Comparison of ENCODE assay signal across 1 cellular context in the genomic region with DNA sequence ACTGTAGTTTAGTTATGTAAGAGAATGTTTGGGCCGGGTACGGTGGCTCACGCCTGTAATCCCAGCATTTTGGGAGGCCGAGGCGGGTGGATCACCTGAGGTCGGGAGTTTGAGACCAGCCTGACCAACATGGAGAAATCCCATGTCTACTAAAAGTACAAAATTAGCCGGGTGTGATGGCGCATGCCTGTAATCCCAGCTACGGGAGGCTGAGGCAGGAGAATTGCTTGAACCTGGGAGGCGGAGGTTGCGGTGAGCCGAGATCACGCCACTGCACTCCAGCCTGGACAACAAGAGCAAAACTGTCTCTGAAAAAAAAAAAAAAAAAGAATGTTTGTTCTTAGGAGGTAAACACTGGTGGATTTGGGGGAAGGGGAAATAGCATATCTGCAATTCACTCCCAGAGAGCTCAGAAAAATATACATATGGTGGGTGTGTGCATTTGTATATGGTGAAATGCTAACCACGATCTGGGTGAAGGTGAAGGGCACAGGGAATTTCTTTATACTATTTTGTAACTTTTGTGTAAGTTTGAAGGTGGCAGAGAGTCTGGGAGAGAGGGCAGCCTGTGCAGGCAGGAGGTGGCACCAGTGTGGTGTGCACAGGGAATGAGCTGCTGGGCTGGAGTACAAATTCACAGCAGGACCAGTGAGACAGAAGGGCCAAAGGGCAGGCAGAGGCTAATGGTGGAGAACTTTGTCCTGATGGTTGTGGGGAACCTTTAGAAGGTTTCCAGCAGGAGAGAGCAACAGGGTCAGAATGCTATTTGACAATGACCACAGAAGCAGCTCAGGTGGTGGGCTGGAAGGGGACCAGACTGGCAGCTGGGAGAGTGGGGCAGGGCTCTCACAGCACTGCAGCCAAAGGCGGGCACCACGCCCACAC.
TF ChIP-seq lines count a peak whose summit lies in the region.

No MANE protein-coding gene starts in this region.

TF ChIP-seq in IMR-90, 13 proteins besides CTCF, POLR2A, EP300 and RAD21:
- TF ChIP-seq SMC3 (IDR thresholded peaks at IDR 0.05; ENCODE audit: low read depth, low read length), result no peak
- TF ChIP-seq FOS (IDR thresholded peaks at IDR 0.05; ENCODE audit: low read depth, low read length), result no peak
- TF ChIP-seq, protein P1, sequence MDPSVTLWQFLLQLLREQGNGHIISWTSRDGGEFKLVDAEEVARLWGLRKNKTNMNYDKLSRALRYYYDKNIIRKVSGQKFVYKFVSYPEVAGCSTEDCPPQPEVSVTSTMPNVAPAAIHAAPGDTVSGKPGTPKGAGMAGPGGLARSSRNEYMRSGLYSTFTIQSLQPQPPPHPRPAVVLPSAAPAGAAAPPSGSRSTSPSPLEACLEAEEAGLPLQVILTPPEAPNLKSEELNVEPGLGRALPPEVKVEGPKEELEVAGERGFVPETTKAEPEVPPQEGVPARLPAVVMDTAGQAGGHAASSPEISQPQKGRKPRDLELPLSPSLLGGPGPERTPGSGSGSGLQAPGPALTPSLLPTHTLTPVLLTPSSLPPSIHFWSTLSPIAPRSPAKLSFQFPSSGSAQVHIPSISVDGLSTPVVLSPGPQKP (IDR thresholded peaks at IDR 0.05; ENCODE audit: borderline replicate concordance, low read depth, low read length), result no peak
- no peak for TF ChIP-seq MXI1 (IDR thresholded peaks at IDR 0.05; ENCODE audit: borderline replicate concordance, low read depth, low read length)
